8 cellular contexts compared by ENCODE assay signal in genomic region chr9:132411091-132411508, GRCh38. TPM values are rescaled to one million over a fixed set of nuclear protein-coding genes. Genes with fewer than 3 reads are reported as not detected.
DNase-seq lines count a peak whose midpoint lies in the region; ATAC-seq, FAIRE-seq and TF ChIP-seq lines count a peak whose summit lies in the region.

No MANE protein-coding gene starts in this region.

- H3K4me1 Mint-ChIP-seq in brain: peaks cover 52% of the 10 kb centered on the region

- TF ChIP-seq POLR2A in GM12891 (IDR thresholded peaks at IDR 0.05; ENCODE audit: low read depth, low read length): no peak

- no peaks in the 10 kb centered on the region for H3K36me3 Mint-ChIP-seq in brain

- peaks cover 0 to 2% (median 0%) of the 10 kb centered on the region in 5 experiments for H3K9me3 Mint-ChIP-seq in brain

- peak; percentile 89 to 96 for TF ChIP-seq CTCF in brain (conservative IDR thresholded peaks at IDR 0.05)

- FAIRE-seq in GM12891 (lab: Jason Lieb, UNC): peak; percentile 89

- H3K27me3 Mint-ChIP-seq in brain: peaks cover 80% of the 10 kb centered on the region

- peak overlapping the region; percentile 65 to 85 (median 78) for H3K4me3 Mint-ChIP-seq in brain

- peak; percentile 61 for DNase-seq in GM12891 (ENCODE audit: insufficient read length, low spot score)
- peak; percentile 90 for DNase-seq in NAMALWA (ENCODE audit: low spot score)
- DNase-seq in UCSD-AML1 (lab: John Stamatoyannopoulos, UW; ENCODE audit: unreplicated experiment): peak; percentile 55
- peak; percentile 76 for DNase-seq in islet precursor cell
- DNase-seq in stimulated activated CD4-positive, alpha-beta T cell treated with anti-CD3 and anti-CD28 coated beads, Interleukin-4, amount 100 ng/mL, for 48 hours (ENCODE audit: low read depth in 2 of 2): peak; percentile 53 to 58

- ATAC-seq in GM21390 (IDR thresholded peaks at IDR 0.05; ENCODE audit: unreplicated experiment) (no peak), HG02852 (IDR thresholded peaks at IDR 0.05; ENCODE audit: unreplicated experiment) (no peak)

- H3K27ac Mint-ChIP-seq in brain: peak overlapping the region in 1 of 5 experiments; percentile 41

TF ChIP-seq in GM12891, 5 proteins besides CTCF, POLR2A, EP300 and RAD21:
- no peak for TF ChIP-seq SPI1 (IDR thresholded peaks at IDR 0.05; ENCODE audit: low read depth, low read length)
- TF ChIP-seq PAX5 (IDR thresholded peaks at IDR 0.05; ENCODE audit: insufficient read depth, low read length, severe bottlenecking): no peak
- TF ChIP-seq POU2F2 (IDR thresholded peaks at IDR 0.05; ENCODE audit: low read depth, low read length): no peak

RNA-seq across cellular contexts. Expression of gene CFAP77, which starts 1.1 kb away (rescaled TPM):
- not detected for polyA plus RNA-seq in GM12891 (2012; ENCODE audit: low read depth, missing spikeins)
- polyA plus RNA-seq in brain (ENCODE audit: insufficient read depth, low read depth, low replicate concordance): 15.2 TPM

RNA-seq across cellular contexts. Expression of gene TTF1, which starts 4.5 kb away (rescaled TPM):
- 11.8 TPM for polyA plus RNA-seq in GM12891 (2012; ENCODE audit: low read depth, missing spikeins)
- 22.4 TPM for polyA plus RNA-seq in brain (ENCODE audit: insufficient read depth, low read depth, low replicate concordance)

RNA-seq across cellular contexts. Expression of gene SETX, which starts 56.3 kb away (rescaled TPM):
- 18.2 TPM for polyA plus RNA-seq in GM12891 (2012; ENCODE audit: low read depth, missing spikeins)
- polyA plus RNA-seq in brain (ENCODE audit: insufficient read depth, low read depth, low replicate concordance): 12.0 TPM
